8 cellular contexts compared by ENCODE assay signal in the genomic region with DNA sequence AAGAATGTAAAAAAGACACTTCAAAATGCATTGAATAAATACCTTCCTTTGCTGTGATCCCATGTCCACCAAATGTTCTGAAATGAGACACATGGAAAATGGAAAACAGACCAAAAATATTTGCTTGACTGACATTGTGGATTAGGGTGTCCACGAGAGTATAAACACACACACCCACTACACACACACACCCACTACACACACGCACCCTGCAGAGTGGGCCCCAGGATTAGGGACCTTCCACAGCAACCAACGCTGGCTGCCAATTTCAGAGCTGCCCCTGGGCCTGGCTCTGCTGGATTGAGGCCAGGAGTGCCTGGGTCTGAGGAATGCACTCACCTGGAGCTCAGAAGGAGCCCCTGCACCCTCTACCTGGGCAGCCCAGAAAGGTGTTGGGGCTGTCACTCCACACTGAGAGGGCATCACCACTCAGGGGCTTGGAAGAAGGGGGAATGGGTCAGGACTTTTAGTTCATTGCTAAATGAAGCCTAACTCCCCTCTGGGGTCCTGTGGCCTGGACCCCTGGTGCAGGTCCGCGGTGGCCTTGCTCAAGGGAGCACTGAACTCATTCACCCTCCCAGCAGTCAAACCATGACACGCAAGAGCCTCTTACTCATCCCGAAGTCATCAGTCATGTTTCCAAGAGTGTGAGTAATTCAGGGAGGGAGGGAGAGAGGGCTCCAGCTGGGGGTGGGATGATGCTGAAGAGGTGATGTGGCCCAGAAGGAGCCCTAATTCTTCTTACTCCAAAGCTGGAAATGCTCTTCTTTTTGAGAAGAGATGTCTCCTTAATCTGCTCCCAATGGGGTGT. TPM values are rescaled to one million over a fixed set of nuclear protein-coding genes. Genes with fewer than 3 reads are reported as not detected.
DNase-seq lines count a peak whose midpoint lies in the region; ATAC-seq and TF ChIP-seq lines count a peak whose summit lies in the region.

No MANE protein-coding gene starts in this region.

- in situ Hi-C loops in brain microvascular endothelial cell (cut with HindIII; ENCODE audit: low pct_ligation_motif_present, low sequenced_read_pairs), result no loop called here

- no peak for TF ChIP-seq POLR2A in sigmoid colon (IDR thresholded peaks at IDR 0.05)

- intact Hi-C loops in sigmoid colon (cut with DNase I), result no loop called here

- H3K9me3 Mint-ChIP-seq in immature natural killer cell, result no peaks in the 10 kb centered on the region

- TF ChIP-seq EP300 in sigmoid colon (IDR thresholded peaks at IDR 0.05), result no peak

- no peaks in the 10 kb centered on the region for H3K9me3 ChIP-seq in sigmoid colon

- H3K27me3 ChIP-seq in brain microvascular endothelial cell (replicated peaks) (no peaks in the 10 kb centered on the region), sigmoid colon (no peaks in the 10 kb centered on the region)

- H3K4me1 Mint-ChIP-seq in immature natural killer cell, result peaks cover 13 to 24% of the 10 kb centered on the region in 2 donors

- H3K4me3 ChIP-seq in brain microvascular endothelial cell (ENCODE audit: low read depth, low read length) (no peak overlapping the region), sigmoid colon (no peak overlapping the region)

- peaks cover 0 to 4% (median 4%) of the 10 kb centered on the region in 3 donors for H3K27me3 Mint-ChIP-seq in immature natural killer cell (ENCODE audit: low read depth in 3 of 3)

- H3K36me3 ChIP-seq in brain microvascular endothelial cell (replicated peaks) (no peaks in the 10 kb centered on the region), sigmoid colon (no peaks in the 10 kb centered on the region)

- no peak overlapping the region for H3K4me3 Mint-ChIP-seq in immature natural killer cell

- no peak overlapping the region for H3K27ac Mint-ChIP-seq in immature natural killer cell

- no peak for ATAC-seq in HG03135 (IDR thresholded peaks at IDR 0.05; ENCODE audit: unreplicated experiment)

- H3K27ac ChIP-seq in brain microvascular endothelial cell (peak overlapping the region; percentile 78), sigmoid colon (no peak overlapping the region)

- H3K36me3 Mint-ChIP-seq in immature natural killer cell, result peaks cover 0 to 9% (median 0%) of the 10 kb centered on the region in 3 donors

- 73 to 78% methylated on average over 7 of the region's 7 CpGs for WGBS in sigmoid colon, 2 donors

- DNase-seq in COLO829 (ENCODE audit: low spot score) (peak; percentile 34), NOMO-1 treated with dmso at 0.1 percent for 144 hours (lab: John Stamatoyannopoulos, UW; ENCODE audit: unreplicated experiment) (peak; percentile 25), brain microvascular endothelial cell (peak; percentile 95), renal cortical epithelial cell (ENCODE audit: low read depth) (peak; percentile 92), immature natural killer cell (no peak), NCI-H1930 (lab: John Stamatoyannopoulos, UW) (no peak), sigmoid colon (no peak)

- peaks cover 0 to 6% (median 0%) of the 10 kb centered on the region in 4 donors for H3K4me1 ChIP-seq in sigmoid colon

- TF ChIP-seq CTCF in brain microvascular endothelial cell (IDR thresholded peaks at IDR 0.05; ENCODE audit: low read depth, low read length, missing control alignments) (no peak), sigmoid colon (IDR thresholded peaks at IDR 0.05) (no peak)

RNA-seq across cellular contexts. Expression of a gene that starts 50.2 kb away (rescaled TPM):
- total RNA-seq in renal cortical epithelial cell (1.2 and 2.1 TPM in 2 replicates), sigmoid colon (10 to 100 TPM in 1 of 4 donors, 1 to 10 TPM in 3; 2.1 to 18.3 (median 5.7) TPM)
- polyA plus RNA-seq in immature natural killer cell (1 to 10 TPM in 1 of 3 donors, under 1 TPM in 1, not detected in 1; 0.43 to 1.2 TPM), sigmoid colon (1 to 10 TPM; 1.2 to 1.8 (median 1.4) TPM)

RNA-seq across cellular contexts. Expression of a gene that starts 53.0 kb away (rescaled TPM):
- total RNA-seq in renal cortical epithelial cell, result 128 and 349 TPM in 2 replicates
- polyA plus RNA-seq in immature natural killer cell, result 10 to 100 TPM; 27.2 to 54.3 (median 28.7) TPM
- 100 to 1,000 TPM in 1 of 4 donors, 10 to 100 TPM in 3; 38.9 to 208 (median 67.3) TPM for total RNA-seq in sigmoid colon
- 10 to 100 TPM; 30.0 to 66.2 (median 55.0) TPM for polyA plus RNA-seq in sigmoid colon

Comparison
In these comparisons a context has a peak if more than half of its experiments do, and no peak if none do; other contexts are left out.
1. DNase-seq: peak in COLO829 (single experiment), NOMO-1 treated with dmso at 0.1 percent for 144 hours (single experiment), brain microvascular endothelial cell (single experiment) and renal cortical epithelial cell (single experiment); none in immature natural killer cell (0 of 3), NCI-H1930 (0 of 2) and sigmoid colon (single experiment).